Comparison of ENCODE assay signal across 8 cellular contexts in genomic region chr6:4021133-4021861, GRCh38. TPM values are rescaled to one million over a fixed set of nuclear protein-coding genes. Genes with fewer than 3 reads are reported as not detected.
DNase-seq lines count a peak whose midpoint lies in the region; ATAC-seq, FAIRE-seq and TF ChIP-seq lines count a peak whose summit lies in the region.

No MANE protein-coding gene starts in this region.

- peak overlapping the region; percentile 80 for H4K91ac ChIP-seq in mesenchymal stem cell (ENCODE audit: low read length)

- intact Hi-C loops in Caco-2 (cut with micrococcal nuclease; ENCODE audit: unreplicated experiment) = no loop called here

- peak overlapping the region; percentile 6 for H2BK15ac ChIP-seq in mesenchymal stem cell (ENCODE audit: low read depth, poor library complexity, severe bottlenecking)

- H3K36me3 Mint-ChIP-seq in Caco-2 (ENCODE audit: insufficient read depth, unreplicated experiment) = peaks cover 23% of the 10 kb centered on the region

- H3K36me3 ChIP-seq in Caco-2 (ENCODE audit: control insufficient read depth, insufficient read depth, low read length) (no peaks in the 10 kb centered on the region), endocrine pancreas (ENCODE audit: control insufficient read depth, insufficient read depth, low read length) (no peaks in the 10 kb centered on the region), mesenchymal stem cell (ENCODE audit: control insufficient read depth in 1 of 2, insufficient read depth in 2 of 2, low read depth in 1 of 2, low read length in 2 of 2) (peaks cover 0 to 5% of the 10 kb centered on the region in 2 experiments)

- peak overlapping the region; percentile 71 for H4K8ac ChIP-seq in mesenchymal stem cell (ENCODE audit: low read length)

- ATAC-seq in GM21367 (IDR thresholded peaks at IDR 0.05; ENCODE audit: unreplicated experiment) = peak; percentile 48

- WGBS in mesenchymal stem cell = under 1% methylated on average over 54 of the region's 65 CpGs

- H3K4ac ChIP-seq in mesenchymal stem cell (ENCODE audit: low read depth in 1 of 2, low read length in 2 of 2) = peak overlapping the region; percentile 42 to 97

- peak overlapping the region; percentile 84 for H3K4me2 ChIP-seq in mesenchymal stem cell (ENCODE audit: low read length, poor library complexity, severe bottlenecking)

- no TSS peak for BruUV-seq in Caco-2 (replicated peaks; lab: Mats Ljungman, UMichigan)

- peak overlapping the region; percentile 99 for H3K27ac Mint-ChIP-seq in Caco-2 (ENCODE audit: unreplicated experiment)

- FAIRE-seq in HTR-8/SVneo (lab: Jason Lieb, UNC) = peak; percentile 31

- H3K27ac ChIP-seq in mesenchymal stem cell (ENCODE audit: low read length, poor library complexity, severe bottlenecking) = peak overlapping the region; percentile 92

- H3K4me3 ChIP-seq in Caco-2 (ENCODE audit: low read depth, low read length) (peak overlapping the region; percentile 89), endocrine pancreas (ENCODE audit: control insufficient read depth, insufficient read depth, low read length) (peak overlapping the region; percentile 94), mesenchymal stem cell (ENCODE audit: insufficient read depth in 1 of 2, low read depth in 1 of 2, low read length in 2 of 2) (peak overlapping the region; percentile 76 to 88)

- peak overlapping the region in 1 of 2 experiments; percentile 63 for H2BK12ac ChIP-seq in mesenchymal stem cell (ENCODE audit: low read length in 2 of 2)

- peak in 1 of 2 experiments; percentile 29 for TF ChIP-seq CTCF in Caco-2 (IDR thresholded peaks at IDR 0.05; ENCODE audit: insufficient read depth in 1 of 2, low read depth in 1 of 2, low read length in 1 of 2, severe bottlenecking in 1 of 2, unreplicated experiment in 1 of 2)

- CTCF ChIA-PET in Caco-2 (lab: Charles Lee) = interaction anchor here (0.6 to 2.4 kb wide), 7 partner anchors 13 to 272 kb away, joined by 3 to 8 read pairs (median 4); partner anchors contain the start of gene ECI2

- H3K4me3 Mint-ChIP-seq in Caco-2 (ENCODE audit: unreplicated experiment) = peak overlapping the region; percentile 98

- peak overlapping the region; percentile 21 for H2BK120ac ChIP-seq in mesenchymal stem cell (ENCODE audit: low read depth, low read length)

- peak overlapping the region; percentile 51 for H2AK5ac ChIP-seq in mesenchymal stem cell (ENCODE audit: low read length, severe bottlenecking)

- DNase-seq in Caco-2 (peak; percentile 95 to 96), HTR-8/SVneo (ENCODE audit: insufficient read length, low spot score) (peak; percentile 94), NOMO-1 treated with dmso at 0.1 percent for 144 hours (lab: John Stamatoyannopoulos, UW; ENCODE audit: unreplicated experiment) (peak; percentile 93), mesenchymal stem cell (peak; percentile 98)
- DNase-seq in activated CD8-positive, alpha-beta memory T cell treated with anti-CD3 and anti-CD28 coated beads, Interleukin-2, amount 50 U/mL, for 1 hour (ENCODE audit: extremely low read depth) = peak; percentile 59
- DNase-seq in stimulated activated CD8-positive, alpha-beta memory T cell treated with anti-CD3 and anti-CD28 coated beads, Interleukin-12 subunit alpha, Interleukin-12 subunit beta, amount 100 ng/mL, for 24 hours (ENCODE audit: extremely low read depth) = peak; percentile 77

- peak overlapping the region in 1 of 2 experiments; percentile 97 for H3K23ac ChIP-seq in mesenchymal stem cell (ENCODE audit: low read length in 2 of 2)

- POLR2A ChIA-PET in Caco-2 (lab: Charles Lee) = interaction anchor here (0.5 to 1.5 kb wide), 12 partner anchors 12 to 982 kb away, joined by 3 to 10 read pairs (median 3); partner anchors contain the start of gene ECI2

- peaks cover 7% of the 10 kb centered on the region for H3K4me1 Mint-ChIP-seq in Caco-2 (ENCODE audit: low read depth, unreplicated experiment)

- H3K4me1 ChIP-seq in Caco-2 (peaks cover 17% of the 10 kb centered on the region), endocrine pancreas (ENCODE audit: control insufficient read depth, insufficient read depth, low read length) (peaks cover 16% of the 10 kb centered on the region), mesenchymal stem cell (ENCODE audit: control insufficient read depth, insufficient read depth, low read depth, low read length) (no peaks in the 10 kb centered on the region)

- no peaks in the 10 kb centered on the region for H3K9me3 Mint-ChIP-seq in Caco-2 (ENCODE audit: unreplicated experiment)

- H3K9me3 ChIP-seq in Caco-2 (no peaks in the 10 kb centered on the region), endocrine pancreas (ENCODE audit: control insufficient read depth, low read length) (no peaks in the 10 kb centered on the region), mesenchymal stem cell (ENCODE audit: control insufficient read depth, low read length) (no peaks in the 10 kb centered on the region)

- peak overlapping the region; percentile 88 for H2AFZ ChIP-seq in mesenchymal stem cell (ENCODE audit: low read depth, low read length)

- no peaks in the 10 kb centered on the region for H3K27me3 Mint-ChIP-seq in Caco-2 (ENCODE audit: insufficient read depth, unreplicated experiment)

- peak overlapping the region; percentile 99 for H3K9ac ChIP-seq in endocrine pancreas (ENCODE audit: control insufficient read depth, insufficient read depth, low read length)
- peak overlapping the region; percentile 95 for H3K9ac ChIP-seq in mesenchymal stem cell (ENCODE audit: low read length)

- H3K14ac ChIP-seq in mesenchymal stem cell (ENCODE audit: low read length in 2 of 2) = peak overlapping the region; percentile 66 to 99

- peaks cover 5% of the 10 kb centered on the region for H3K79me1 ChIP-seq in mesenchymal stem cell (replicated peaks; ENCODE audit: low read length, poor library complexity, severe bottlenecking)

- peak overlapping the region; percentile 81 to 96 for H3K18ac ChIP-seq in mesenchymal stem cell (ENCODE audit: low read depth in 1 of 2, low read length in 2 of 2)

- H3K27me3 ChIP-seq in Caco-2 (replicated peaks; ENCODE audit: control insufficient read depth, insufficient read depth, low read length) (no peaks in the 10 kb centered on the region), endocrine pancreas (ENCODE audit: control insufficient read depth, insufficient read depth, low read length) (no peaks in the 10 kb centered on the region), mesenchymal stem cell (ENCODE audit: control insufficient read depth in 1 of 2, insufficient read depth in 1 of 2, low read length in 2 of 2) (no peaks in the 10 kb centered on the region)

- peak overlapping the region; percentile 60 for H2BK5ac ChIP-seq in mesenchymal stem cell (ENCODE audit: low read depth, low read length, poor library complexity, severe bottlenecking)

RNA-seq across cellular contexts. Expression of gene FAM217A, which starts 57.6 kb away (rescaled TPM):
- not detected in 2 replicates for total RNA-seq in Caco-2 (2022)
- not detected for polyA plus RNA-seq in mesenchymal stem cell (2013, experiment 1 of 2)
- not detected for polyA plus RNA-seq in mesenchymal stem cell (2013, experiment 2 of 2)

Comparison
In these comparisons a context has a peak if more than half of its experiments do, and no peak if none do; other contexts are left out.
1. Peak in every context shown above with its lines: DNase-seq, ATAC-seq, H3K4me3 ChIP-seq and H3K27ac ChIP-seq.